Comparison of ENCODE assay signal across 29 cellular contexts in the genomic region with DNA sequence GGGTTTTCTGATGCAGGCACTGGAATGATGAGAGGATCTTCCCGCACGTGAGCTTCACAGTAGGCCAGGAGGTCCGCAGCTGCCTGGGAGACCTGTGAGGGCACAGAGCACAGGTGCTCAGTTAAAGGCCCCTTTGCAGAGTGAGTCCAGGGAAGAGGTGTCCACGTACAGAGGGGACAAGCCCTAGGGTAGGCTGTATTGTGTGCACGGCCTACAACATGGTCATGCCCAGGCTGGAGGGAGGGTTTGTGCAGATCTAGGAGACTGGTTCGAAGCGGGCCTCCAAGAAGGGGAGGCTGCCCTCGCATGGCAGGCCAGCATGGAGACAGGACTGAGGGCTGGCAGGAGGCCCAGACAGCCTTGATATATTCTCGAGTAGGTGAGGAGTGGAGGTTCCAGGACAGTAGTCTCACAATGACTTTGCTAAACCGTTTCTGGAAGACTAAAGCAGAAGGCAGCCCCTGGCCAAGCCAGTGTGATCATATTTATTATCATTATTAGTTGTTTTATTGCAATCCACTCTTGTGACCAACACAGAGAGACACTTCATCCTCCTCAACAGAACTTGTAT. TPM values are rescaled to one million over a fixed set of nuclear protein-coding genes. Genes with fewer than 3 reads are reported as not detected.
DNase-seq lines count a peak whose midpoint lies in the region; TF ChIP-seq lines count a peak whose summit lies in the region.
"Had no signal": no experiment of that assay in that cellular context is flagged by ENCODE, and none has a peak within 500 bp of the region (broad histone marks: within the 10 kb centered on the region; RNA-seq: fewer than 3 reads in every experiment).

No MANE protein-coding gene starts in this region.

- no peak overlapping the region for H3K4me3 ChIP-seq in osteoblast (ENCODE audit: insufficient read depth, low read length)
- H3K4me3 ChIP-seq: BLaER1, GM23338, stomach, tibial artery had no signal

- H3K4me3 Mint-ChIP-seq in glutamatergic neuron (ENCODE audit: unreplicated experiment): no peak overlapping the region
- H3K4me3 Mint-ChIP-seq: activated CD4-positive, alpha-beta T cell treated with anti-CD3 and anti-CD28 coated beads, Interleukin-2, amount 10 ng/mL, durations not matched to agents 24 days and 14 days; activated naive CD8-positive, alpha-beta T cell treated with anti-CD3 and anti-CD28 coated beads, Interleukin-2, amount 10 ng/mL, durations not matched to agents 7 days and 5 days; central memory CD8-positive, alpha-beta T cell; endodermal cell; GM23338; WTC11 had no signal

- H3K4me2 ChIP-seq in osteoblast (ENCODE audit: insufficient read depth, low read length): no peak overlapping the region
- H3K4me2 ChIP-seq: BLaER1, GM23338 had no signal

- H3K36me3 Mint-ChIP-seq in glutamatergic neuron (ENCODE audit: unreplicated experiment): peaks cover 14% of the 10 kb centered on the region
- H3K36me3 Mint-ChIP-seq: activated naive CD8-positive, alpha-beta T cell treated with anti-CD3 and anti-CD28 coated beads, Interleukin-2, amount 10 ng/mL, durations not matched to agents 7 days and 5 days; WTC11 had no signal

- no peak overlapping the region for H2AFZ ChIP-seq in osteoblast (ENCODE audit: low read length)
- H2AFZ ChIP-seq: GM23338 had no signal

- H3K9me3 ChIP-seq in osteoblast (ENCODE audit: low read depth, low read length): no peaks in the 10 kb centered on the region
- H3K9me3 ChIP-seq: neutrophil, stomach, tibial artery had no signal

- peak; percentile 27 for DNase-seq in DMS79 (lab: John Stamatoyannopoulos, UW)
- DNase-seq in M059J (ENCODE audit: low read depth): peak; percentile 22
- no peak for DNase-seq in glutamatergic neuron
- peak; percentile 26 for DNase-seq in osteoblast (ENCODE audit: insufficient read length, low spot score, missing footprints)
- no peak for DNase-seq in DMS153 treated with DMSO at 0.1 percent for 48 hours (lab: John Stamatoyannopoulos, UW; ENCODE audit: unreplicated experiment)
- DNase-seq in activated CD4-positive, alpha-beta T cell treated with anti-CD3 and anti-CD28 coated beads, Interleukin-2, amount 50 U/mL, for 48 hours: no peak
- DNase-seq in activated effector memory CD4-positive, alpha-beta T cell treated with Interleukin-2 at 50 U/mL for 16 hours: no peak
- DNase-seq: activated CD4-positive, alpha-beta T cell treated with anti-CD3 and anti-CD28 coated beads, Interleukin-2, amount 10 ng/mL, durations not matched to agents 24 days and 14 days; activated effector memory CD4-positive, alpha-beta T cell treated with anti-CD3 and anti-CD28 coated beads, Interleukin-2, amount 50 U/mL, for 16 hours; activated naive CD8-positive, alpha-beta T cell treated with anti-CD3 and anti-CD28 coated beads, Interleukin-2, amount 10 ng/mL, durations not matched to agents 7 days and 5 days; activated T-cell treated with anti-CD3 and anti-CD28 coated beads, Interleukin-2, amount 50 U/mL, for 1 hour; dermis blood vessel endothelial cell; endodermal cell; islet precursor cell; NCI-H1092; NCI-H1694 treated with DMSO at 0.1 percent for 48 hours; NCI-H526; SIG-M5; stimulated activated CD4-positive, alpha-beta T cell treated with anti-CD3 and anti-CD28 coated beads, Interleukin-12 subunit alpha, Interleukin-12 subunit beta, amount 100 ng/mL, for 4 hours; stimulated activated CD4-positive, alpha-beta T cell treated with anti-CD3 and anti-CD28 coated beads, Interleukin-2, amount 100 ng/mL, for 48 hours; stomach; T-helper 9 cell; tibial artery had no signal

- H3K4me1 Mint-ChIP-seq in glutamatergic neuron (ENCODE audit: low read depth, unreplicated experiment): no peaks in the 10 kb centered on the region
- H3K4me1 Mint-ChIP-seq: activated CD4-positive, alpha-beta T cell treated with anti-CD3 and anti-CD28 coated beads, Interleukin-2, amount 10 ng/mL, durations not matched to agents 24 days and 14 days; activated naive CD8-positive, alpha-beta T cell treated with anti-CD3 and anti-CD28 coated beads, Interleukin-2, amount 10 ng/mL, durations not matched to agents 7 days and 5 days; central memory CD8-positive, alpha-beta T cell; GM23338; WTC11 had no signal

- peaks cover 6% of the 10 kb centered on the region for H3K27me3 Mint-ChIP-seq in glutamatergic neuron (ENCODE audit: unreplicated experiment)
- H3K27me3 Mint-ChIP-seq: progenitor cell of endocrine pancreas had no signal

- H3K79me2 ChIP-seq in osteoblast (ENCODE audit: insufficient read depth, low read length): no peaks in the 10 kb centered on the region

- no peaks in the 10 kb centered on the region for H3K36me3 ChIP-seq in osteoblast (ENCODE audit: insufficient read depth, low read length)
- H3K36me3 ChIP-seq: BLaER1, neutrophil, stomach, tibial artery had no signal

- peaks cover 2% of the 10 kb centered on the region for H3K9me3 Mint-ChIP-seq in glutamatergic neuron (ENCODE audit: unreplicated experiment)
- H3K9me3 Mint-ChIP-seq: activated CD4-positive, alpha-beta T cell treated with anti-CD3 and anti-CD28 coated beads, Interleukin-2, amount 10 ng/mL, durations not matched to agents 24 days and 14 days; activated naive CD8-positive, alpha-beta T cell treated with anti-CD3 and anti-CD28 coated beads, Interleukin-2, amount 10 ng/mL, durations not matched to agents 7 days and 5 days; central memory CD8-positive, alpha-beta T cell; endodermal cell; GM23338; WTC11 had no signal

- no peaks in the 10 kb centered on the region for H3K27me3 ChIP-seq in osteoblast (ENCODE audit: insufficient read depth, low read length)
- H3K27me3 ChIP-seq: BLaER1, neutrophil, tibial artery had no signal

- no peaks in the 10 kb centered on the region for H3K4me1 ChIP-seq in osteoblast (ENCODE audit: insufficient read depth, low read length)
- H3K4me1 ChIP-seq: BLaER1, stomach, tibial artery had no signal

- TF ChIP-seq CTCF in glutamatergic neuron (IDR thresholded peaks at IDR 0.05; ENCODE audit: partially characterized antibody, unreplicated experiment) (no peak), osteoblast (IDR thresholded peaks at IDR 0.05; ENCODE audit: extremely low read depth, low read depth, low read length) (no peak)

- H3K27ac ChIP-seq in osteoblast (ENCODE audit: low read depth, low read length): no peak overlapping the region
- H3K27ac ChIP-seq: BLaER1, neutrophil, stomach, tibial artery had no signal

- H4K20me1 ChIP-seq in osteoblast (ENCODE audit: insufficient read depth, low read length): no peaks in the 10 kb centered on the region
- H4K20me1 ChIP-seq: BLaER1 had no signal

- H3K27ac Mint-ChIP-seq in glutamatergic neuron (ENCODE audit: unreplicated experiment): peak overlapping the region; percentile 44
- H3K27ac Mint-ChIP-seq: activated naive CD8-positive, alpha-beta T cell treated with anti-CD3 and anti-CD28 coated beads, Interleukin-2, amount 10 ng/mL, durations not matched to agents 7 days and 5 days; endodermal cell; GM23338; progenitor cell of endocrine pancreas had no signal

RNA-seq across cellular contexts. Expression of a gene that starts 48.0 kb away (rescaled TPM):
- 24.5 and 31.3 TPM in 2 replicates for total RNA-seq in M059J (2014; rRNA removed; shearing (Covaris generic))
- total RNA-seq in glutamatergic neuron (ENCODE audit: unreplicated experiment) (12.3 TPM), osteoblast (28.9 and 34.7 TPM in 2 replicates)

Comparison
In these comparisons a context has a peak if more than half of its experiments do, and no peak if none do; other contexts are left out.
1. DNase-seq: peak in DMS79 (single experiment), M059J (single experiment) and osteoblast (single experiment); none in glutamatergic neuron (single experiment), DMS153 treated with DMSO at 0.1 percent for 48 hours (single experiment), activated CD4-positive, alpha-beta T cell treated with anti-CD3 and anti-CD28 coated beads, Interleukin-2, amount 50 U/mL, for 48 hours (0 of 2) and activated effector memory CD4-positive, alpha-beta T cell treated with Interleukin-2 at 50 U/mL for 16 hours (single experiment).